In genomic region chr4:40264497-40264896, GRCh38 we compare ENCODE assay signal across 8 cellular contexts.
DNase-seq lines count a peak whose midpoint lies in the region; ATAC-seq and TF ChIP-seq lines count a peak whose summit lies in the region.

No MANE protein-coding gene starts in this region.

- intact Hi-C loops in activated T-helper 2 cell treated with anti-CD3 and anti-CD28 coated beads, Interferon-gamma antibody, Interleukin-2, Interleukin-4, amounts not matched to agents 10 μg/mL and 5 μg/mL and 100 μg/mL, durations not matched to agents 14 hours and 24 hours and 36 hours (cut with micrococcal nuclease): no loop called here
- intact Hi-C loops in mucosa of descending colon (cut with DNase I, micrococcal nuclease): no loop called here

- ATAC-seq in HG02870 (IDR thresholded peaks at IDR 0.05; ENCODE audit: unreplicated experiment) (no peak), mucosa of descending colon (no peak)

- peaks cover 76% of the 10 kb centered on the region for H3K4me1 Mint-ChIP-seq in activated naive CD8-positive, alpha-beta T cell treated with anti-CD3 and anti-CD28 coated beads for 36 hours
- peaks cover 23% of the 10 kb centered on the region for H3K4me1 Mint-ChIP-seq in activated T-helper 2 cell treated with anti-CD3 and anti-CD28 coated beads, Interferon-gamma antibody, Interleukin-2, Interleukin-4, amounts not matched to agents 10 μg/mL and 5 μg/mL and 100 μg/mL, durations not matched to agents 14 hours and 24 hours and 36 hours (ENCODE audit: low read depth)

- TF ChIP-seq CTCF in mucosa of descending colon (IDR thresholded peaks at IDR 0.05): no peak

- H3K4me3 Mint-ChIP-seq in activated naive CD8-positive, alpha-beta T cell treated with anti-CD3 and anti-CD28 coated beads for 36 hours: peak overlapping the region; percentile 15
- no peak overlapping the region for H3K4me3 Mint-ChIP-seq in activated T-helper 2 cell treated with anti-CD3 and anti-CD28 coated beads, Interferon-gamma antibody, Interleukin-2, Interleukin-4, amounts not matched to agents 10 μg/mL and 5 μg/mL and 100 μg/mL, durations not matched to agents 14 hours and 24 hours and 36 hours (ENCODE audit: low read depth)

- H3K27me3 Mint-ChIP-seq in activated naive CD8-positive, alpha-beta T cell treated with anti-CD3 and anti-CD28 coated beads for 36 hours: no peaks in the 10 kb centered on the region
- no peaks in the 10 kb centered on the region for H3K27me3 Mint-ChIP-seq in activated T-helper 2 cell treated with anti-CD3 and anti-CD28 coated beads, Interferon-gamma antibody, Interleukin-2, Interleukin-4, amounts not matched to agents 10 μg/mL and 5 μg/mL and 100 μg/mL, durations not matched to agents 14 hours and 24 hours and 36 hours (ENCODE audit: low read depth)

- no peak overlapping the region for H3K4me3 ChIP-seq in mucosa of descending colon

- peaks cover 10% of the 10 kb centered on the region for H3K36me3 Mint-ChIP-seq in activated naive CD8-positive, alpha-beta T cell treated with anti-CD3 and anti-CD28 coated beads for 36 hours
- no peaks in the 10 kb centered on the region for H3K36me3 Mint-ChIP-seq in activated T-helper 2 cell treated with anti-CD3 and anti-CD28 coated beads, Interferon-gamma antibody, Interleukin-2, Interleukin-4, amounts not matched to agents 10 μg/mL and 5 μg/mL and 100 μg/mL, durations not matched to agents 14 hours and 24 hours and 36 hours (ENCODE audit: low read depth)

- DNase-seq in CD1c-positive myeloid dendritic cell (ENCODE audit: extremely low spot score): peak; percentile 13
- DNase-seq in HT1080 (ENCODE audit: low read depth): peak; percentile 17
- no peak for DNase-seq in activated naive CD8-positive, alpha-beta T cell treated with anti-CD3 and anti-CD28 coated beads for 36 hours
- peak; percentile 17 for DNase-seq in kidney tubule cell (ENCODE audit: low spot score)
- no peak for DNase-seq in activated T-helper 2 cell treated with anti-CD3 and anti-CD28 coated beads, Interferon-gamma antibody, Interleukin-2, Interleukin-4, amounts not matched to agents 10 μg/mL and 5 μg/mL and 100 μg/mL, durations not matched to agents 14 hours and 24 hours and 36 hours (ENCODE audit: low spot score)
- no peak for DNase-seq in NCI-H1694 (lab: John Stamatoyannopoulos, UW)
- no peak for DNase-seq in mucosa of descending colon

- no peaks in the 10 kb centered on the region for H3K36me3 ChIP-seq in mucosa of descending colon (ENCODE audit: low read depth)

- H3K27ac Mint-ChIP-seq in activated naive CD8-positive, alpha-beta T cell treated with anti-CD3 and anti-CD28 coated beads for 36 hours: peak overlapping the region; percentile 88
- no peak overlapping the region for H3K27ac Mint-ChIP-seq in activated T-helper 2 cell treated with anti-CD3 and anti-CD28 coated beads, Interferon-gamma antibody, Interleukin-2, Interleukin-4, amounts not matched to agents 10 μg/mL and 5 μg/mL and 100 μg/mL, durations not matched to agents 14 hours and 24 hours and 36 hours

- peaks cover 1% of the 10 kb centered on the region for H3K9me3 Mint-ChIP-seq in activated naive CD8-positive, alpha-beta T cell treated with anti-CD3 and anti-CD28 coated beads for 36 hours
- H3K9me3 Mint-ChIP-seq in activated T-helper 2 cell treated with anti-CD3 and anti-CD28 coated beads, Interferon-gamma antibody, Interleukin-2, Interleukin-4, amounts not matched to agents 10 μg/mL and 5 μg/mL and 100 μg/mL, durations not matched to agents 14 hours and 24 hours and 36 hours: no peaks in the 10 kb centered on the region

- H3K9me3 ChIP-seq in mucosa of descending colon: no peaks in the 10 kb centered on the region

- H3K4me1 ChIP-seq in mucosa of descending colon (ENCODE audit: low read depth): no peaks in the 10 kb centered on the region

Comparison
In these comparisons a context has a peak if more than half of its experiments do, and no peak if none do; other contexts are left out.
1. DNase-seq: peak in CD1c-positive myeloid dendritic cell (single experiment), HT1080 (single experiment) and kidney tubule cell (single experiment); none in activated naive CD8-positive, alpha-beta T cell treated with anti-CD3 and anti-CD28 coated beads for 36 hours (single experiment), activated T-helper 2 cell treated with anti-CD3 and anti-CD28 coated beads, Interferon-gamma antibody, Interleukin-2, Interleukin-4, amounts not matched to agents 10 μg/mL and 5 μg/mL and 100 μg/mL, durations not matched to agents 14 hours and 24 hours and 36 hours (single experiment), NCI-H1694 (single experiment) and mucosa of descending colon (0 of 3).